ENCODE assay signal across 1 cellular context in the genomic region with DNA sequence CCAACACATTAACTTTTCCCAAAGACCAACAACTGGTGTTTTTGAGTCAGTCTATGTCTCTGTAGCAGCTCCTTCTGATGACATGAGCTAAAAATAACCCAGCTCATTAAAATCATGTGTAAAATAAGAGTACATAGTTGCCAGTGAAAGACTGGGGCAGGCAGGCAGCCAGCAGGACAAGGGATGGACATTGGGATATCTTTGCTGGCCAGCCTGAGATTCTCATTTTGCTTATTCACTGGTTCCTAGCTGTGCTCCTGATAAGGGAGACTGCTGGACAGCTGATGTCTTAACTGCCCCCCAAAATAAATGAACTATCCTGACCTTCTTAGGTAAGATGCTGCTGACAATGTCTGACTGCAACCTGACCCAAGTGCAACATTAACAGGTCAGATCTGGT.
TF ChIP-seq lines count a peak whose summit lies in the region.

No MANE protein-coding gene starts in this region.

TF ChIP-seq in K562, 482 proteins besides CTCF, POLR2A, EP300 and RAD21 (continued from another document and continues in another):
- TF ChIP-seq, protein P1, sequence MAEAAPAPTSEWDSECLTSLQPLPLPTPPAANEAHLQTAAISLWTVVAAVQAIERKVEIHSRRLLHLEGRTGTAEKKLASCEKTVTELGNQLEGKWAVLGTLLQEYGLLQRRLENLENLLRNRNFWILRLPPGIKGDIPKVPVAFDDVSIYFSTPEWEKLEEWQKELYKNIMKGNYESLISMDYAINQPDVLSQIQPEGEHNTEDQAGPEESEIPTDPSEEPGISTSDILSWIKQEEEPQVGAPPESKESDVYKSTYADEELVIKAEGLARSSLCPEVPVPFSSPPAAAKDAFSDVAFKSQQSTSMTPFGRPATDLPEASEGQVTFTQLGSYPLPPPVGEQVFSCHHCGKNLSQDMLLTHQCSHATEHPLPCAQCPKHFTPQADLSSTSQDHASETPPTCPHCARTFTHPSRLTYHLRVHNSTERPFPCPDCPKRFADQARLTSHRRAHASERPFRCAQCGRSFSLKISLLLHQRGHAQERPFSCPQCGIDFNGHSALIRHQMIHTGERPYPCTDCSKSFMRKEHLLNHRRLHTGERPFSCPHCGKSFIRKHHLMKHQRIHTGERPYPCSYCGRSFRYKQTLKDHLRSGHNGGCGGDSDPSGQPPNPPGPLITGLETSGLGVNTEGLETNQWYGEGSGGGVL (CRISPR knock-in tag; IDR thresholded peaks at IDR 0.05), result no peak
- TF ChIP-seq ZFP36 (IDR thresholded peaks at IDR 0.05; ENCODE audit: low read depth, low read length, partially characterized antibody) (no peak), XRCC5 (IDR thresholded peaks at IDR 0.05; ENCODE audit: low read depth, low read length) (no peak), RBM34 (IDR thresholded peaks at IDR 0.05; ENCODE audit: borderline replicate concordance, insufficient read depth, low read length) (no peak), NCOA1 (IDR thresholded peaks at IDR 0.05; ENCODE audit: low read depth) (peak; percentile 50; the same call in 1 of the 2 replicates), MIER1 (IDR thresholded peaks at IDR 0.05; ENCODE audit: low read depth) (no peak), NFIC (IDR thresholded peaks at IDR 0.05) (peak; percentile 76), SRSF7 (optimal IDR thresholded peaks at IDR 0.05; ENCODE audit: low read depth, low read length) (no peak), HMGN3 (IDR thresholded peaks at IDR 0.05; ENCODE audit: borderline replicate concordance, extremely low read depth, insufficient read length, low read depth, low read length) (no peak), CCNT2 (IDR thresholded peaks at IDR 0.05; ENCODE audit: borderline replicate concordance, extremely low read depth, insufficient read length, low read depth, low read length) (peak; percentile 37), ZKSCAN8 (CRISPR knock-in tag; IDR thresholded peaks at IDR 0.05) (no peak), MTA2 (IDR thresholded peaks at IDR 0.05; ENCODE audit: low read depth) (peak; percentile 79), NBN (IDR thresholded peaks at IDR 0.05; ENCODE audit: low read depth) (0 out of 2 replicates have a peak, but pooled peaks have one; percentile 40), FUS (optimal IDR thresholded peaks at IDR 0.05; ENCODE audit: low read depth, low read length) (no peak), MEIS2 (IDR thresholded peaks at IDR 0.05; ENCODE audit: partially characterized antibody) (peak; percentile 65), E2F3 (CRISPR knock-in tag; IDR thresholded peaks at IDR 0.05) (no peak), PHF20 (IDR thresholded peaks at IDR 0.05; ENCODE audit: partially characterized antibody) (no peak), ZNF354B (CRISPR knock-in tag; IDR thresholded peaks at IDR 0.05) (no peak), ZNF644 (tag; IDR thresholded peaks at IDR 0.05; ENCODE audit: low read depth) (no peak), EWSR1 (IDR thresholded peaks at IDR 0.05; ENCODE audit: borderline replicate concordance, low read depth, partially characterized antibody) (no peak), SMARCC2 (IDR thresholded peaks at IDR 0.05; ENCODE audit: low read depth) (peak; percentile 58), ZNF586 (CRISPR knock-in tag; conservative IDR thresholded peaks at IDR 0.05) (no peak)
- TF ChIP-seq, protein P2, sequence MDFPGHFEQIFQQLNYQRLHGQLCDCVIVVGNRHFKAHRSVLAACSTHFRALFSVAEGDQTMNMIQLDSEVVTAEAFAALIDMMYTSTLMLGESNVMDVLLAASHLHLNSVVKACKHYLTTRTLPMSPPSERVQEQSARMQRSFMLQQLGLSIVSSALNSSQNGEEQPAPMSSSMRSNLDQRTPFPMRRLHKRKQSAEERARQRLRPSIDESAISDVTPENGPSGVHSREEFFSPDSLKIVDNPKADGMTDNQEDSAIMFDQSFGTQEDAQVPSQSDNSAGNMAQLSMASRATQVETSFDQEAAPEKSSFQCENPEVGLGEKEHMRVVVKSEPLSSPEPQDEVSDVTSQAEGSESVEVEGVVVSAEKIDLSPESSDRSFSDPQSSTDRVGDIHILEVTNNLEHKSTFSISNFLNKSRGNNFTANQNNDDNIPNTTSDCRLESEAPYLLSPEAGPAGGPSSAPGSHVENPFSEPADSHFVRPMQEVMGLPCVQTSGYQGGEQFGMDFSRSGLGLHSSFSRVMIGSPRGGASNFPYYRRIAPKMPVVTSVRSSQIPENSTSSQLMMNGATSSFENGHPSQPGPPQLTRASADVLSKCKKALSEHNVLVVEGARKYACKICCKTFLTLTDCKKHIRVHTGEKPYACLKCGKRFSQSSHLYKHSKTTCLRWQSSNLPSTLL (IDR thresholded peaks at IDR 0.05), result no peak
- TF ChIP-seq, protein P3, sequence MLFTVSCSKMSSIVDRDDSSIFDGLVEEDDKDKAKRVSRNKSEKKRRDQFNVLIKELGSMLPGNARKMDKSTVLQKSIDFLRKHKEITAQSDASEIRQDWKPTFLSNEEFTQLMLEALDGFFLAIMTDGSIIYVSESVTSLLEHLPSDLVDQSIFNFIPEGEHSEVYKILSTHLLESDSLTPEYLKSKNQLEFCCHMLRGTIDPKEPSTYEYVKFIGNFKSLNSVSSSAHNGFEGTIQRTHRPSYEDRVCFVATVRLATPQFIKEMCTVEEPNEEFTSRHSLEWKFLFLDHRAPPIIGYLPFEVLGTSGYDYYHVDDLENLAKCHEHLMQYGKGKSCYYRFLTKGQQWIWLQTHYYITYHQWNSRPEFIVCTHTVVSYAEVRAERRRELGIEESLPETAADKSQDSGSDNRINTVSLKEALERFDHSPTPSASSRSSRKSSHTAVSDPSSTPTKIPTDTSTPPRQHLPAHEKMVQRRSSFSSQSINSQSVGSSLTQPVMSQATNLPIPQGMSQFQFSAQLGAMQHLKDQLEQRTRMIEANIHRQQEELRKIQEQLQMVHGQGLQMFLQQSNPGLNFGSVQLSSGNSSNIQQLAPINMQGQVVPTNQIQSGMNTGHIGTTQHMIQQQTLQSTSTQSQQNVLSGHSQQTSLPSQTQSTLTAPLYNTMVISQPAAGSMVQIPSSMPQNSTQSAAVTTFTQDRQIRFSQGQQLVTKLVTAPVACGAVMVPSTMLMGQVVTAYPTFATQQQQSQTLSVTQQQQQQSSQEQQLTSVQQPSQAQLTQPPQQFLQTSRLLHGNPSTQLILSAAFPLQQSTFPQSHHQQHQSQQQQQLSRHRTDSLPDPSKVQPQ (CRISPR knock-in tag; IDR thresholded peaks at IDR 0.05; ENCODE audit: borderline replicate concordance), result no peak
- TF ChIP-seq, protein P4, sequence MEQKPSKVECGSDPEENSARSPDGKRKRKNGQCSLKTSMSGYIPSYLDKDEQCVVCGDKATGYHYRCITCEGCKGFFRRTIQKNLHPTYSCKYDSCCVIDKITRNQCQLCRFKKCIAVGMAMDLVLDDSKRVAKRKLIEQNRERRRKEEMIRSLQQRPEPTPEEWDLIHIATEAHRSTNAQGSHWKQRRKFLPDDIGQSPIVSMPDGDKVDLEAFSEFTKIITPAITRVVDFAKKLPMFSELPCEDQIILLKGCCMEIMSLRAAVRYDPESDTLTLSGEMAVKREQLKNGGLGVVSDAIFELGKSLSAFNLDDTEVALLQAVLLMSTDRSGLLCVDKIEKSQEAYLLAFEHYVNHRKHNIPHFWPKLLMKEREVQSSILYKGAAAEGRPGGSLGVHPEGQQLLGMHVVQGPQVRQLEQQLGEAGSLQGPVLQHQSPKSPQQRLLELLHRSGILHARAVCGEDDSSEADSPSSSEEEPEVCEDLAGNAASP (IDR thresholded peaks at IDR 0.05), result no peak
- TF ChIP-seq, protein P5, sequence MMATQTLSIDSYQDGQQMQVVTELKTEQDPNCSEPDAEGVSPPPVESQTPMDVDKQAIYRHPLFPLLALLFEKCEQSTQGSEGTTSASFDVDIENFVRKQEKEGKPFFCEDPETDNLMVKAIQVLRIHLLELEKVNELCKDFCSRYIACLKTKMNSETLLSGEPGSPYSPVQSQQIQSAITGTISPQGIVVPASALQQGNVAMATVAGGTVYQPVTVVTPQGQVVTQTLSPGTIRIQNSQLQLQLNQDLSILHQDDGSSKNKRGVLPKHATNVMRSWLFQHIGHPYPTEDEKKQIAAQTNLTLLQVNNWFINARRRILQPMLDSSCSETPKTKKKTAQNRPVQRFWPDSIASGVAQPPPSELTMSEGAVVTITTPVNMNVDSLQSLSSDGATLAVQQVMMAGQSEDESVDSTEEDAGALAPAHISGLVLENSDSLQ (IDR thresholded peaks at IDR 0.05), result 0 out of 2 replicates have a peak, but pooled peaks have one; percentile 25
- TF ChIP-seq, protein P6, sequence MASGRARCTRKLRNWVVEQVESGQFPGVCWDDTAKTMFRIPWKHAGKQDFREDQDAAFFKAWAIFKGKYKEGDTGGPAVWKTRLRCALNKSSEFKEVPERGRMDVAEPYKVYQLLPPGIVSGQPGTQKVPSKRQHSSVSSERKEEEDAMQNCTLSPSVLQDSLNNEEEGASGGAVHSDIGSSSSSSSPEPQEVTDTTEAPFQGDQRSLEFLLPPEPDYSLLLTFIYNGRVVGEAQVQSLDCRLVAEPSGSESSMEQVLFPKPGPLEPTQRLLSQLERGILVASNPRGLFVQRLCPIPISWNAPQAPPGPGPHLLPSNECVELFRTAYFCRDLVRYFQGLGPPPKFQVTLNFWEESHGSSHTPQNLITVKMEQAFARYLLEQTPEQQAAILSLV (tag; IDR thresholded peaks at IDR 0.05), result no peak
- TF ChIP-seq, protein P7, sequence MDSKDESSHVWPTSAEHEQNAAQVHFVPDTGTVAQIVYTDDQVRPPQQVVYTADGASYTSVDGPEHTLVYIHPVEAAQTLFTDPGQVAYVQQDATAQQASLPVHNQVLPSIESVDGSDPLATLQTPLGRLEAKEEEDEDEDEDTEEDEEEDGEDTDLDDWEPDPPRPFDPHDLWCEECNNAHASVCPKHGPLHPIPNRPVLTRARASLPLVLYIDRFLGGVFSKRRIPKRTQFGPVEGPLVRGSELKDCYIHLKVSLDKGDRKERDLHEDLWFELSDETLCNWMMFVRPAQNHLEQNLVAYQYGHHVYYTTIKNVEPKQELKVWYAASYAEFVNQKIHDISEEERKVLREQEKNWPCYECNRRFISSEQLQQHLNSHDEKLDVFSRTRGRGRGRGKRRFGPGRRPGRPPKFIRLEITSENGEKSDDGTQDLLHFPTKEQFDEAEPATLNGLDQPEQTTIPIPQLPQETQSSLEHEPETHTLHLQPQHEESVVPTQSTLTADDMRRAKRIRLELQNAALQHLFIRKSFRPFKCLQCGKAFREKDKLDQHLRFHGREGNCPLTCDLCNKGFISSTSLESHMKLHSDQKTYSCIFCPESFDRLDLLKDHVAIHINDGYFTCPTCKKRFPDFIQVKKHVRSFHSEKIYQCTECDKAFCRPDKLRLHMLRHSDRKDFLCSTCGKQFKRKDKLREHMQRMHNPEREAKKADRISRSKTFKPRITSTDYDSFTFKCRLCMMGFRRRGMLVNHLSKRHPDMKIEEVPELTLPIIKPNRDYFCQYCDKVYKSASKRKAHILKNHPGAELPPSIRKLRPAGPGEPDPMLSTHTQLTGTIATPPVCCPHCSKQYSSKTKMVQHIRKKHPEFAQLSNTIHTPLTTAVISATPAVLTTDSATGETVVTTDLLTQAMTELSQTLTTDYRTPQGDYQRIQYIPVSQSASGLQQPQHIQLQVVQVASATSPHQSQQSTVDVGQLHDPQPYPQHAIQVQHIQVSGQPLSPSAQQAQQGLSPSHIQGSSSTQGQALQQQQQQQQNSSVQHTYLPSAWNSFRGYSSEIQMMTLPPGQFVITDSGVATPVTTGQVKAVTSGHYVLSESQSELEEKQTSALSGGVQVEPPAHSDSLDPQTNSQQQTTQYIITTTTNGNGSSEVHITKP (IDR thresholded peaks at IDR 0.05; ENCODE audit: partially characterized antibody), result peak; percentile 23
- TF ChIP-seq, protein P8, sequence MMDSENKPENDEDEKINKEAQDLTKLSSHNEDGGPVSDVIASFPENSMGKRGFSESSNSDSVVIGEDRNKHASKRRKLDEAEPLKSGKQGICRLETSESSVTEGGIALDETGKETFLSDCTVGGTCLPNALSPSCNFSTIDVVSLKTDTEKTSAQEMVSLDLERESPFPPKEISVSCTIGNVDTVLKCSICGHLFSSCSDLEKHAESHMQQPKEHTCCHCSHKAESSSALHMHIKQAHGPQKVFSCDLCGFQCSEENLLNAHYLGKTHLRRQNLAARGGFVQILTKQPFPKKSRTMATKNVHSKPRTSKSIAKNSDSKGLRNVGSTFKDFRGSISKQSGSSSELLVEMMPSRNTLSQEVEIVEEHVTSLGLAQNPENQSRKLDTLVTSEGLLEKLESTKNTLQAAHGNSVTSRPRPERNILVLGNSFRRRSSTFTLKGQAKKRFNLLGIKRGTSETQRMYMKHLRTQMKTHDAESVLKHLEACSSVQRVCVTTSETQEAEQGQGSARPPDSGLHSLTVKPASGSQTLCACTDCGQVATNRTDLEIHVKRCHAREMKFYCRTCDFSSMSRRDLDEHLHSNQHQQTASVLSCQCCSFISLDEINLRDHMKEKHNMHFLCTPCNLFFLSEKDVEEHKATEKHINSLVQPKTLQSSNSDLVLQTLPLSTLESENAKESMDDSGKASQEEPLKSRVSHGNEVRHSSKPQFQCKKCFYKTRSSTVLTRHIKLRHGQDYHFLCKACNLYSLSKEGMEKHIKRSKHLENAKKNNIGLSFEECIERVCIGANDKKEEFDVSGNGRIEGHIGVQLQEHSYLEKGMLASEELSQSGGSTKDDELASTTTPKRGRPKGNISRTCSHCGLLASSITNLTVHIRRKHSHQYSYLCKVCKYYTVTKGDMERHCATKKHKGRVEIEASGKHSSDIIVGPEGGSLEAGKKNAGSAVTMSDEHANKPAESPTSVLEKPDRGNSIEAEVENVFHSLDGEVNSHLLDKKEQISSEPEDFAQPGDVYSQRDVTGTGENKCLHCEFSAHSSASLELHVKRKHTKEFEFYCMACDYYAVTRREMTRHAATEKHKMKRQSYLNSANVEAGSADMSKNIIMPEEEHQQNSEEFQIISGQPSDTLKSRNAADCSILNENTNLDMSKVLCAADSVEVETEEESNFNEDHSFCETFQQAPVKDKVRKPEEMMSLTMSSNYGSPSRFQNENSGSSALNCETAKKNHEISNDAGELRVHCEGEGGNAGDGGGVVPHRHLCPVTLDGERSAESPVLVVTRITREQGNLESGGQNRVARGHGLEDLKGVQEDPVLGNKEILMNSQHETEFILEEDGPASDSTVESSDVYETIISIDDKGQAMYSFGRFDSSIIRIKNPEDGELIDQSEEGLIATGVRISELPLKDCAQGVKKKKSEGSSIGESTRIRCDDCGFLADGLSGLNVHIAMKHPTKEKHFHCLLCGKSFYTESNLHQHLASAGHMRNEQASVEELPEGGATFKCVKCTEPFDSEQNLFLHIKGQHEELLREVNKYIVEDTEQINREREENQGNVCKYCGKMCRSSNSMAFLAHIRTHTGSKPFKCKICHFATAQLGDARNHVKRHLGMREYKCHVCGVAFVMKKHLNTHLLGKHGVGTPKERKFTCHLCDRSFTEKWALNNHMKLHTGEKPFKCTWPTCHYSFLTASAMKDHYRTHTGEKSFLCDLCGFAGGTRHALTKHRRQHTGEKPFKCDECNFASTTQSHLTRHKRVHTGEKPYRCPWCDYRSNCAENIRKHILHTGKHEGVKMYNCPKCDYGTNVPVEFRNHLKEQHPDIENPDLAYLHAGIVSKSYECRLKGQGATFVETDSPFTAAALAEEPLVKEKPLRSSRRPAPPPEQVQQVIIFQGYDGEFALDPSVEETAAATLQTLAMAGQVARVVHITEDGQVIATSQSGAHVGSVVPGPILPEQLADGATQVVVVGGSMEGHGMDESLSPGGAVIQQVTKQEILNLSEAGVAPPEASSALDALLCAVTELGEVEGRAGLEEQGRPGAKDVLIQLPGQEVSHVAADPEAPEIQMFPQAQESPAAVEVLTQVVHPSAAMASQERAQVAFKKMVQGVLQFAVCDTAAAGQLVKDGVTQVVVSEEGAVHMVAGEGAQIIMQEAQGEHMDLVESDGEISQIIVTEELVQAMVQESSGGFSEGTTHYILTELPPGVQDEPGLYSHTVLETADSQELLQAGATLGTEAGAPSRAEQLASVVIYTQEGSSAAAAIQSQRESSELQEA (IDR thresholded peaks at IDR 0.05; ENCODE audit: low read depth), result no peak
- TF ChIP-seq, protein P9, sequence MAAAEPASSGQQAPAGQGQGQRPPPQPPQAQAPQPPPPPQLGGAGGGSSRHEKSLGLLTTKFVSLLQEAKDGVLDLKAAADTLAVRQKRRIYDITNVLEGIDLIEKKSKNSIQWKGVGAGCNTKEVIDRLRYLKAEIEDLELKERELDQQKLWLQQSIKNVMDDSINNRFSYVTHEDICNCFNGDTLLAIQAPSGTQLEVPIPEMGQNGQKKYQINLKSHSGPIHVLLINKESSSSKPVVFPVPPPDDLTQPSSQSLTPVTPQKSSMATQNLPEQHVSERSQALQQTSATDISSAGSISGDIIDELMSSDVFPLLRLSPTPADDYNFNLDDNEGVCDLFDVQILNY (CRISPR knock-in tag; IDR thresholded peaks at IDR 0.05), result no peak
